Comparison of ENCODE assay signal across 1 cellular context in the genomic region with DNA sequence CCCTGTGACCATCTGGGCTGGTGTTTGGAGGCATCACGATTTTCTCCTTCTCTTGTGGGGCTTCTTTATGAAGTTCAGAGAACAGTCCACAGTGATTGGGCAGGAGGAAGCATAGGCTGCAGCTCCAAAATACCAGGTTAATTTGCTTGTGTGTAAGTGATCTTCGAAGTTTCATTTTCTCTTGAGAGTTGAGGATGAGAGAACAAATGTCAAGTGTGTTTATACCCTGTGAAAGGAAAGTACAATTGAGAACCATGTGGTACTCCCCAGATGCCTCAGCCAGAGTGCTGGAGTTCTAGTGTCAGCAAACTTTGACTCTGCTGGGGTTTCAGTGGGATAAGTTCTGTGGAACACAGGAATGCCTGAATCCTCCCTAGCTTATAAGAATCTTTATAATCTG.
TF ChIP-seq lines count a peak whose summit lies in the region.

No MANE protein-coding gene starts in this region.

TF ChIP-seq in GM23338, 12 proteins besides CTCF, POLR2A, EP300 and RAD21 (continued from another document):
- TF ChIP-seq ZNF462 (CRISPR knock-in tag; IDR thresholded peaks at IDR 0.05) = no peak
- no peak for TF ChIP-seq POLR2AphosphoS5 (IDR thresholded peaks at IDR 0.05; ENCODE audit: low read depth)
- no peak for TF ChIP-seq NANOG (IDR thresholded peaks at IDR 0.05; ENCODE audit: borderline replicate concordance)
- no peak for TF ChIP-seq JUNB (IDR thresholded peaks at IDR 0.05; ENCODE audit: unreplicated experiment)
- no peak for TF ChIP-seq ZNF114 (CRISPR knock-in tag; IDR thresholded peaks at IDR 0.05)
TF ChIP-seq in GM23338: peak in this region for 0.
